Comparison of ENCODE assay signal across 20 cellular contexts in the genomic region with DNA sequence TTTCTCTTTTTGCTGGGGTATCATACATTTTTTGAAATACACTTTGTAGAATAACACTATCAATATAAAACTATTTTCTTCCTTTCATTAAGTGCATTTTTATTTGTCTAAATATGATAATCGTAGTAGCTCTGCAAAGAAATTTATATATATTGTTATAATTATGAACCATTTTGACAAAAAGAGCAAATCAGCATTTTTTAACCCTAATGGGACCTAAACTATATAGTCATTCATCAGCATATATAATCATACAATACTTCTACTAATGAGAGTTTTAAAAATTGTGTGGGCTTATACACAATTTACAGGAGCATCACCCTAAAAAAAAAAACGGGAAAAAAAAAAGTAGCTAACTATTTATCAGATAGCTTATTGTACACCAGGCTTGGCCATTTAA.
A peak's percentile ranks its signal among the peaks of the same experiment; 100 is the strongest.
DNase-seq lines count a peak whose midpoint lies in the region; ATAC-seq, FAIRE-seq and TF ChIP-seq lines count a peak whose summit lies in the region.
"Had no signal": no experiment of that assay in that cellular context is flagged by ENCODE, and none has a peak within 500 bp of the region (broad histone marks: within the 10 kb centered on the region; RNA-seq: fewer than 3 reads in every experiment).

No MANE protein-coding gene starts in this region.

- H4K5ac ChIP-seq in IMR-90 (ENCODE audit: low read depth, low read length) = no peak overlapping the region

- H3K27ac ChIP-seq in A549 (no peak overlapping the region), IMR-90 (ENCODE audit: insufficient read depth, low read length) (no peak overlapping the region), kidney (ENCODE audit: low read depth in 2 of 2, low read length in 2 of 2) (no peak overlapping the region)
- H3K27ac ChIP-seq: BLaER1 treated with 17β-estradiol and CSF1 and Interleukin-3, amounts not matched to agents 10 nM and 100 nM; C4-2B had no signal

- no peak for TF ChIP-seq POLR2A in A549 (IDR thresholded peaks at IDR 0.05; ENCODE audit: low read length)
- no peak for TF ChIP-seq POLR2A in IMR-90 (IDR thresholded peaks at IDR 0.05; ENCODE audit: low read depth, low read length)

- no peaks in the 10 kb centered on the region for H3K9me1 ChIP-seq in IMR-90 (ENCODE audit: insufficient read depth, low read length)

- no peaks in the 10 kb centered on the region for H3K36me3 Mint-ChIP-seq in glutamatergic neuron (ENCODE audit: unreplicated experiment)
- H3K36me3 Mint-ChIP-seq: CD8-positive, alpha-beta T cell had no signal

- no peaks in the 10 kb centered on the region for H3K27me3 Mint-ChIP-seq in glutamatergic neuron (ENCODE audit: unreplicated experiment)
- H3K27me3 Mint-ChIP-seq: B cell; CD4-positive, alpha-beta T cell had no signal

- H3K4me1 Mint-ChIP-seq in glutamatergic neuron (ENCODE audit: low read depth, unreplicated experiment) = no peaks in the 10 kb centered on the region
- H3K4me1 Mint-ChIP-seq: B cell had no signal

- no peak overlapping the region for H2BK120ac ChIP-seq in IMR-90 (ENCODE audit: low read depth, low read length)

- H4K91ac ChIP-seq in IMR-90 (ENCODE audit: insufficient read depth, low read depth, low read length) = no peak overlapping the region

- no peaks in the 10 kb centered on the region for H3K4me1 ChIP-seq in A549
- no peaks in the 10 kb centered on the region for H3K4me1 ChIP-seq in IMR-90 (ENCODE audit: control insufficient read depth, insufficient read depth, low read length)
- H3K4me1 ChIP-seq in kidney (ENCODE audit: control insufficient read depth in 1 of 2, insufficient read depth in 1 of 2, low read depth in 1 of 2, low read length in 2 of 2) = no peaks in the 10 kb centered on the region
- H3K4me1 ChIP-seq: Caco-2 had no signal

- H3K4me3 ChIP-seq in A549 = no peak overlapping the region
- H3K4me3 ChIP-seq in IMR-90 (ENCODE audit: insufficient read depth, low read depth, low read length) = no peak overlapping the region
- H3K4me3 ChIP-seq in kidney (ENCODE audit: low read length in 2 of 2) = no peak overlapping the region
- H3K4me3 ChIP-seq: BLaER1 treated with 17β-estradiol and CSF1 and Interleukin-3, amounts not matched to agents 10 nM and 100 nM had no signal

- no peak overlapping the region for H2BK15ac ChIP-seq in IMR-90 (ENCODE audit: low read depth, low read length)

- no peak overlapping the region for H3K27ac Mint-ChIP-seq in glutamatergic neuron (ENCODE audit: unreplicated experiment)
- H3K27ac Mint-ChIP-seq: B cell; CD4-positive, alpha-beta T cell; CD8-positive, alpha-beta T cell had no signal

- no peak overlapping the region for H2BK20ac ChIP-seq in IMR-90 (ENCODE audit: low read depth, low read length)

- TF ChIP-seq EP300 in A549 (IDR thresholded peaks at IDR 0.05) = no peak

- H3K9me3 ChIP-seq in A549 (no peaks in the 10 kb centered on the region), IMR-90 (ENCODE audit: control insufficient read depth, insufficient read depth, low read length) (no peaks in the 10 kb centered on the region), kidney (ENCODE audit: control insufficient read depth in 1 of 2, low read length in 2 of 2) (no peaks in the 10 kb centered on the region)
- H3K9me3 ChIP-seq: BLaER1 treated with 17β-estradiol and CSF1 and Interleukin-3, amounts not matched to agents 10 nM and 100 nM; Caco-2 had no signal

- ATAC-seq in A549 (no peak), IMR-90 (ENCODE audit: low read depth) (no peak), GM18870 (IDR thresholded peaks at IDR 0.05; ENCODE audit: unreplicated experiment) (no peak)
- ATAC-seq: CD8-positive, alpha-beta T cell had no signal

- H3K9me3 Mint-ChIP-seq in glutamatergic neuron (ENCODE audit: unreplicated experiment) = no peaks in the 10 kb centered on the region

- no peaks in the 10 kb centered on the region for H3K79me1 ChIP-seq in IMR-90 (ENCODE audit: low read depth in 1 of 2, low read length in 2 of 2)

- no peaks in the 10 kb centered on the region for H3K27me3 ChIP-seq in IMR-90 (ENCODE audit: control insufficient read depth, insufficient read depth, low read length)
- H3K27me3 ChIP-seq: BLaER1 treated with 17β-estradiol and CSF1 and Interleukin-3, amounts not matched to agents 10 nM and 100 nM had no signal

- H2AFZ ChIP-seq in IMR-90 (replicated peaks; ENCODE audit: low read length, poor library complexity) = no peak overlapping the region

- H3K9ac ChIP-seq in IMR-90 (ENCODE audit: low read depth, low read length) = no peak overlapping the region
- no peak overlapping the region for H3K9ac ChIP-seq in kidney (ENCODE audit: low read length in 2 of 2)
- H3K9ac ChIP-seq: BLaER1 treated with 17β-estradiol and CSF1 and Interleukin-3, amounts not matched to agents 10 nM and 100 nM had no signal

- no peak overlapping the region for H2AK5ac ChIP-seq in IMR-90 (ENCODE audit: low read depth, low read length)

- H3K4me3 Mint-ChIP-seq in glutamatergic neuron (ENCODE audit: unreplicated experiment) = no peak overlapping the region
- H3K4me3 Mint-ChIP-seq: B cell; CD4-positive, alpha-beta T cell; CD8-positive, alpha-beta T cell had no signal

- H3K4ac ChIP-seq in IMR-90 (ENCODE audit: low read depth, low read length) = no peak overlapping the region

- no peak overlapping the region for H3K56ac ChIP-seq in IMR-90 (ENCODE audit: extremely low read depth, insufficient read depth, low read length)

- H3K4me2 ChIP-seq in A549 (no peak overlapping the region), IMR-90 (ENCODE audit: low read depth, low read length) (no peak overlapping the region)
- H3K4me2 ChIP-seq: BLaER1 treated with 17β-estradiol and CSF1 and Interleukin-3, amounts not matched to agents 10 nM and 100 nM had no signal

- FAIRE-seq in A549 (lab: Jason Lieb, UNC) (no peak), kidney (lab: Jason Lieb, UNC) (peak; percentile 13)
- FAIRE-seq: A204.1, D721Med, G401.6, GM12891 had no signal

- intact Hi-C loops in IMR-90 (cut with micrococcal nuclease) = no loop called here
- intact Hi-C loops in kidney (cut with DNase I) = no loop called here

- no peak for DNase-seq in A549 (ENCODE audit: low read depth in 1 of 2, low spot score in 1 of 2)
- no peak for DNase-seq in IMR-90
- no peak for DNase-seq in kidney
- DNase-seq in glutamatergic neuron = no peak
- DNase-seq: 8988T; AML-193; Caco-2; Calu3; CD4-positive, alpha-beta T cell; CD8-positive, alpha-beta T cell; DMS79 treated with DMSO at 0.1 percent for 48 hours; GF-D8 had no signal

- TF ChIP-seq RAD21 in A549 (conservative IDR thresholded peaks at IDR 0.05 in 1 of 2, IDR thresholded peaks at IDR 0.05 in 1 of 2) (no peak), IMR-90 (IDR thresholded peaks at IDR 0.05; ENCODE audit: low read length) (no peak)

- dilution Hi-C loops in IMR-90 (cut with HindIII; ENCODE audit: low sequenced_read_pairs, unreplicated experiment) = no loop called here

- BruUV-seq in IMR-90 (replicated peaks; lab: Mats Ljungman, UMichigan) = no TSS peak

- H3K23ac ChIP-seq in IMR-90 (ENCODE audit: low read depth, low read length) = no peak overlapping the region

- no peaks in the 10 kb centered on the region for H3K36me3 ChIP-seq in IMR-90 (ENCODE audit: control insufficient read depth, insufficient read depth, low read length)
- no peaks in the 10 kb centered on the region for H3K36me3 ChIP-seq in kidney (ENCODE audit: control insufficient read depth in 1 of 2, insufficient read depth in 2 of 2, low read length in 2 of 2)
- H3K36me3 ChIP-seq: BLaER1 treated with 17β-estradiol and CSF1 and Interleukin-3, amounts not matched to agents 10 nM and 100 nM had no signal

- no peaks in the 10 kb centered on the region for H4K20me1 ChIP-seq in IMR-90 (ENCODE audit: insufficient read depth, low read length)
- H4K20me1 ChIP-seq: BLaER1 treated with 17β-estradiol and CSF1 and Interleukin-3, amounts not matched to agents 10 nM and 100 nM had no signal

- H3K18ac ChIP-seq in IMR-90 (ENCODE audit: low read depth, low read length) = no peak overlapping the region

- no peak overlapping the region for H2AK9ac ChIP-seq in IMR-90 (replicated peaks; ENCODE audit: low read depth, low read length, poor library complexity)

- H4K8ac ChIP-seq in IMR-90 (ENCODE audit: low read depth in 2 of 2, low read length in 2 of 2) = no peak overlapping the region

- in situ Hi-C loops in IMR-90 (cut with MboI; ENCODE audit: low sequenced_read_pairs) = no loop called here

- CTCF ChIA-PET in A549 (lab: Yijun Ruan, JAX) = no interaction called here
- CTCF ChIA-PET in IMR-90 (lab: Yijun Ruan, JAX) = no interaction called here

- no peak overlapping the region for H3K14ac ChIP-seq in IMR-90 (replicated peaks; ENCODE audit: low read depth, low read length)

- WGBS in A549 (ENCODE audit: missing lambda C conversion rate) = 0% methylated on average over 2 of the region's 2 CpGs
- no CpG with 5 or more reads among the region's 2 CpGs for WGBS in IMR-90 (ENCODE audit: extremely low coverage in 2 of 2, insufficient read length in 1 of 2), 2 experiments

- H2BK5ac ChIP-seq in IMR-90 (ENCODE audit: low read depth, low read length, poor library complexity, severe bottlenecking) = no peak overlapping the region

- POLR2A ChIA-PET in A549 (lab: Yijun Ruan, JAX) (no interaction called here), IMR-90 (lab: Charles Lee; ENCODE audit: unreplicated experiment) (no interaction called here)

- TF ChIP-seq CTCF in A549 (IDR thresholded peaks at IDR 0.05) (no peak), IMR-90 (conservative IDR thresholded peaks at IDR 0.05; ENCODE audit: low read depth, low read length) (no peak), kidney (IDR thresholded peaks at IDR 0.05; ENCODE audit: borderline replicate concordance, extremely low read depth, insufficient read depth) (no peak), glutamatergic neuron (IDR thresholded peaks at IDR 0.05; ENCODE audit: partially characterized antibody, unreplicated experiment) (no peak)

TF ChIP-seq in A549, 52 proteins besides CTCF, POLR2A, EP300 and RAD21:
- TF ChIP-seq RFX5 (IDR thresholded peaks at IDR 0.05) = no peak
- peak; percentile 47 for TF ChIP-seq MAFK (IDR thresholded peaks at IDR 0.05; ENCODE audit: partially characterized antibody)

TF ChIP-seq in IMR-90, 13 proteins besides CTCF, POLR2A, EP300 and RAD21:
- TF ChIP-seq MAFK (IDR thresholded peaks at IDR 0.05; ENCODE audit: low read depth, low read length) (peak; percentile 39), MXI1 (IDR thresholded peaks at IDR 0.05; ENCODE audit: borderline replicate concordance, low read depth, low read length) (no peak), RFX5 (IDR thresholded peaks at IDR 0.05; ENCODE audit: low read depth, low read length) (no peak), FOS (IDR thresholded peaks at IDR 0.05; ENCODE audit: low read depth, low read length) (no peak), MAZ (IDR thresholded peaks at IDR 0.05; ENCODE audit: borderline replicate concordance, low read depth, low read length) (no peak)
- TF ChIP-seq, protein P1, sequence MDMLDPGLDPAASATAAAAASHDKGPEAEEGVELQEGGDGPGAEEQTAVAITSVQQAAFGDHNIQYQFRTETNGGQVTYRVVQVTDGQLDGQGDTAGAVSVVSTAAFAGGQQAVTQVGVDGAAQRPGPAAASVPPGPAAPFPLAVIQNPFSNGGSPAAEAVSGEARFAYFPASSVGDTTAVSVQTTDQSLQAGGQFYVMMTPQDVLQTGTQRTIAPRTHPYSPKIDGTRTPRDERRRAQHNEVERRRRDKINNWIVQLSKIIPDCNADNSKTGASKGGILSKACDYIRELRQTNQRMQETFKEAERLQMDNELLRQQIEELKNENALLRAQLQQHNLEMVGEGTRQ (IDR thresholded peaks at IDR 0.05; ENCODE audit: low read depth, low read length) = no peak
